ENCODE assay signal across 8 cellular contexts in the genomic region with DNA sequence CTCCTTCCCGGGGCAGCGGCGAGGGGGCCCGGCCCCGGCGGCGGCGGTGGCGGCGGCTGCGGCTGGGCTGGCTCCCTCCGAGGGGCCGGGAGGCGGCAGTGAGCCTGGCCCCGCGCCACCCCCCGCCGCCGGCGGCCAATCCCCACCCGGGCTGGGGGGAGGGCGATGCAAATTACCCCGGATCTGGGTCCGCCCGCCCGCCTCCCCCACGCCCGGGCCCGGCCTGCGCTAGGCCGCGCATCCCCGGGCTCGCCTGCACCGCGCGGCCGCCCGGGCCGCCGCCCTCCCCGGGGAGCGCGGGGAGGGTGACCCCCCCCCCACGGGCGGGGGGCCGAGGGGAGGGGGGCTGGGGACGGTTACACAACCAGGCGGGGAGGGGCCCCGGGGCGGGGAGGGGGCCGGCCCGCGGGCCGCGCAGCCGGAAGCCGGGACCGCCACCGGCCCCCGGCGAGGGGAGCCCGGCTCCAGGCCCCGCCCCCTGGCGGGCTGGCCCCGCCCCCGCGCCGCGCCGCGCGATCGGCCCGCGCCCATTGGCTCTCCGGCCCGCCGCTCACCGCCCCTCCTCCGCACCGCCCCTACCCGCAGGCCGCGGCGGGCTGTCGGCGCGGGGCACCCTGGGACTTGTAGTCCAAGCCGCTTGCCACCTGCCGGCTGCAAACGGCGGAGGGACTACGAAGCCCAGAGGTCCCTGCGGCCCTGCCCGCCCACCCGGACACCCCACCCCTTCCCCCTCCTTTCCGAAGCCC. TPM values are rescaled to one million over a fixed set of nuclear protein-coding genes. Genes with fewer than 3 reads are reported as not detected.
A peak's percentile ranks its signal among the peaks of the same experiment; 100 is the strongest.
DNase-seq lines count a peak whose midpoint lies in the region; ATAC-seq, FAIRE-seq and TF ChIP-seq lines count a peak whose summit lies in the region.

No MANE protein-coding gene starts in this region.

- DNase-seq in Calu3, result peak; percentile 95
- DNase-seq in NOMO-1 treated with dmso at 0.1 percent for 144 hours (lab: John Stamatoyannopoulos, UW; ENCODE audit: unreplicated experiment), result peak; percentile 92
- DNase-seq in activated CD8-positive, alpha-beta memory T cell treated with anti-CD3 and anti-CD28 coated beads, Interleukin-2, amount 50 U/mL, for 24 hours (ENCODE audit: extremely low read depth), result peak; percentile 81
- DNase-seq in H1 (ENCODE audit: low read depth in 1 of 2, low spot score in 2 of 2), result peak; percentile 96 to 97
- peak; percentile 94 for DNase-seq in midbrain (lab: John Stamatoyannopoulos, UW)
- peak; percentile 84 to 94 for DNase-seq in stimulated activated CD8-positive, alpha-beta memory T cell treated with anti-CD3 and anti-CD28 coated beads, Interleukin-4, amount 100 ng/mL, for 1 hour (ENCODE audit: low read depth in 2 of 2, low spot score in 1 of 2)

- H3K9me3 ChIP-seq in HUES48 (ENCODE audit: control insufficient read depth, insufficient read depth, low read length) (no peaks in the 10 kb centered on the region), H1 (ENCODE audit: insufficient read depth in 2 of 2, low read depth in 1 of 2, low read length in 1 of 2) (no peaks in the 10 kb centered on the region)

- CTCF ChIA-PET in Calu3 (lab: Charles Lee), result no interaction called here
- CTCF ChIA-PET in H1 (lab: Charles Lee; ENCODE audit: partially characterized antibody), result interaction anchor here (0.6 to 1.0 kb wide), 2 partner anchors 8 to 185 kb away, joined by 3 read pairs; a partner anchor contains a TSS

- H3K18ac ChIP-seq in H1 (ENCODE audit: extremely low read depth, low read length), result no peak overlapping the region

- H3K36me3 Mint-ChIP-seq in Calu3 (ENCODE audit: insufficient read depth, unreplicated experiment), result peaks cover 55% of the 10 kb centered on the region

- peaks cover 22% of the 10 kb centered on the region for H3K4me1 ChIP-seq in HUES48 (ENCODE audit: control insufficient read depth, insufficient read depth, low read length)
- peaks cover 0 to 31% (median 17%) of the 10 kb centered on the region in 4 experiments; a peak in 6 of 7 replicates for H3K4me1 ChIP-seq in H1 (replicated peaks in 1 of 4; ENCODE audit: control insufficient read depth in 3 of 4, insufficient read depth in 4 of 4, low read length in 3 of 4)

- H4K8ac ChIP-seq in H1 (ENCODE audit: extremely low read depth, insufficient read depth, low read length), result no peak overlapping the region

- TF ChIP-seq EP300 in H1 (IDR thresholded peaks at IDR 0.05; ENCODE audit: borderline replicate concordance in 1 of 2, low read depth in 2 of 2, low read length in 2 of 2), result no peak

- no peak overlapping the region for H3K14ac ChIP-seq in H1 (ENCODE audit: insufficient read length)

- no peak for FAIRE-seq in H1 (lab: Jason Lieb, UNC)

- peaks cover 23 to 28% of the 10 kb centered on the region in 2 experiments for H4K20me1 ChIP-seq in H1 (replicated peaks in 1 of 2; ENCODE audit: control insufficient read depth in 1 of 2, insufficient read depth in 2 of 2, low read length in 2 of 2)

- H3K4me3 ChIP-seq in HUES48 (ENCODE audit: low read depth, low read length) (peak overlapping the region; percentile 62; the same call in 1 of the 2 replicates), H1 (ENCODE audit: extremely low read depth in 1 of 4, insufficient read depth in 2 of 4, low read depth in 3 of 4, low read length in 4 of 4) (peak overlapping the region in 2 of 4 experiments; percentile 83 to 93; a peak in 3 of 8 replicates)

- H3K79me1 ChIP-seq in H1 (ENCODE audit: low read depth, low read length), result peaks cover 8% of the 10 kb centered on the region

- peaks cover 19 to 44% of the 10 kb centered on the region in 2 experiments; a peak in 3 of 4 replicates for H3K79me2 ChIP-seq in H1 (ENCODE audit: control insufficient read depth in 1 of 2, insufficient read depth in 2 of 2, low read length in 2 of 2)

- H3K9ac ChIP-seq in HUES48 (ENCODE audit: low read depth, low read length) (no peak overlapping the region), H1 (replicated peaks in 1 of 4; ENCODE audit: extremely low read depth in 1 of 4, low read depth in 3 of 4, low read length in 3 of 4) (peak overlapping the region in 2 of 4 experiments; percentile 67 to 88; a peak in 3 of 7 replicates)

- no peak overlapping the region for H3K56ac ChIP-seq in H1 (replicated peaks; ENCODE audit: insufficient read length, low read depth, low read length)

- no peak overlapping the region for H2BK120ac ChIP-seq in H1 (replicated peaks; ENCODE audit: low read depth, low read length)

- peak overlapping the region in 1 of 2 experiments; percentile 59; a peak in 2 of 4 replicates for H3K4me2 ChIP-seq in H1 (ENCODE audit: insufficient read depth in 1 of 2, low read depth in 2 of 2, low read length in 2 of 2)

- peak; percentile 81 for ATAC-seq in GM21423 (IDR thresholded peaks at IDR 0.05; ENCODE audit: unreplicated experiment)

- no peak overlapping the region for H2BK5ac ChIP-seq in H1 (ENCODE audit: low read depth, low read length)

- H3K27ac Mint-ChIP-seq in Calu3 (ENCODE audit: unreplicated experiment), result no peak overlapping the region

- peak overlapping the region; percentile 65 for H3K4me3 Mint-ChIP-seq in Calu3 (ENCODE audit: low read depth, unreplicated experiment)

- H4K91ac ChIP-seq in H1 (replicated peaks; ENCODE audit: insufficient read length, low read length), result no peak overlapping the region

- no CpG with 5 or more reads among the region's 98 CpGs for WGBS in H1 (ENCODE audit: extremely low coverage in 1 of 2, insufficient coverage in 1 of 2, insufficient read length in 1 of 2, insufficient replicate concordance in 2 of 2, low coverage in 1 of 2, low lambda C conversion rate in 2 of 2, missing lambda C conversion rate in 1 of 2), 2 experiments

- H3K36me3 ChIP-seq in HUES48 (ENCODE audit: control insufficient read depth, insufficient read depth, low read length) (peaks cover 3% of the 10 kb centered on the region; the same call in 1 of the 2 replicates), H1 (ENCODE audit: control insufficient read depth in 2 of 4, insufficient read depth in 4 of 4, low read length in 3 of 4) (no peaks in the 10 kb centered on the region)

- H2BK20ac ChIP-seq in H1 (ENCODE audit: low read length), result no peak overlapping the region

- H3K27me3 ChIP-seq in HUES48 (ENCODE audit: control insufficient read depth, insufficient read depth, low read length), result peaks cover 22% of the 10 kb centered on the region
- peaks cover 10 to 24% (median 22%) of the 10 kb centered on the region in 4 experiments for H3K27me3 ChIP-seq in H1 (replicated peaks in 1 of 4; ENCODE audit: control insufficient read depth in 3 of 4, extremely low read depth in 1 of 4, insufficient read depth in 3 of 4, low read length in 3 of 4)

- peak overlapping the region; percentile 73 for H3K27ac ChIP-seq in HUES48 (ENCODE audit: low read depth, low read length)
- H3K27ac ChIP-seq in H1 (ENCODE audit: low read depth, low read length), result no peak overlapping the region; the same call in 1 of the 2 replicates

- BruUV-seq in Calu3 (replicated peaks; lab: Mats Ljungman, UMichigan), result no TSS peak

- no peaks in the 10 kb centered on the region for H3K9me3 Mint-ChIP-seq in Calu3 (ENCODE audit: low read depth, unreplicated experiment)

- TF ChIP-seq RAD21 in H1 (IDR thresholded peaks at IDR 0.05 in 1 of 2, conservative IDR thresholded peaks at IDR 0.05 in 1 of 2; ENCODE audit: low read depth in 2 of 2, low read length in 2 of 2), result no peak

- no peak overlapping the region for H3K23ac ChIP-seq in H1 (ENCODE audit: insufficient read length)

- no peaks in the 10 kb centered on the region for H3K27me3 Mint-ChIP-seq in Calu3 (ENCODE audit: unreplicated experiment)

- no peak overlapping the region for H4K5ac ChIP-seq in H1 (ENCODE audit: insufficient read length, low read depth, low read length)

- no peak overlapping the region for H2AK5ac ChIP-seq in H1 (ENCODE audit: low read depth, low read length)

- no peaks in the 10 kb centered on the region for H3K4me1 Mint-ChIP-seq in Calu3 (ENCODE audit: low read depth, unreplicated experiment)

- no peak overlapping the region for H2BK12ac ChIP-seq in H1 (ENCODE audit: low read depth, low read length)

- H3K23me2 ChIP-seq in H1 (ENCODE audit: low read depth, low read length), result peaks cover 6% of the 10 kb centered on the region; the same call in 1 of the 2 replicates

- POLR2A ChIA-PET in H1 (lab: Charles Lee; ENCODE audit: partially characterized antibody), result interaction anchor here (0.6 to 2.4 kb wide), 5 partner anchors 8 to 81 kb away, joined by 3 to 8 read pairs (median 4); a partner anchor contains a TSS

- TF ChIP-seq CTCF in Calu3 (IDR thresholded peaks at IDR 0.05; ENCODE audit: unreplicated experiment) (no peak), H1 (IDR thresholded peaks at IDR 0.05; ENCODE audit: control extremely low read depth in 1 of 3, insufficient read depth in 1 of 3, low read depth in 1 of 3, low read length in 3 of 3) (no peak)

- no peak overlapping the region for H3K4ac ChIP-seq in H1 (replicated peaks; ENCODE audit: insufficient read length, low read depth, low read length)

- H2BK15ac ChIP-seq in H1 (ENCODE audit: low read length), result no peak overlapping the region

- H2AFZ ChIP-seq in H1 (ENCODE audit: low read length), result no peak overlapping the region

- TF ChIP-seq POLR2A in H1 (IDR thresholded peaks at IDR 0.05; ENCODE audit: control extremely low read depth in 1 of 2, low read depth in 2 of 2, low read length in 2 of 2), result no peak

- intact Hi-C loops in Calu3 (cut with micrococcal nuclease; ENCODE audit: unreplicated experiment), result no loop called here

RNA-seq across cellular contexts. Expression of a gene that starts 1.1 kb away (rescaled TPM):
- 38.0 and 44.7 TPM in 2 replicates for total RNA-seq in Calu3 (2022)
- total RNA-seq in H1 (2021; fragmentation: NEBNext Ultra II Directional; extraction: Animal tissue kit (Norgen Biotek cat#: 25700)), result 16.6 and 17.8 TPM in 2 replicates
- polyA plus RNA-seq in H1 (2011; rRNA removed), result 5.6 and 9.1 TPM in 2 replicates
- 5.6 TPM for polyA plus RNA-seq in H1 (2011; cell fraction: cytosol; rRNA removed)
- polyA plus RNA-seq in H1 (2011; cell fraction: nucleus; rRNA removed), result 19.7 TPM
- 5.4 to 9.5 TPM (median 8.5 TPM) in 4 replicates for polyA plus RNA-seq in H1 (2012, experiment 1 of 2)
- 4.5 TPM for polyA plus RNA-seq in H1 (2012, experiment 2 of 2)
- polyA plus RNA-seq in H1 (2013, experiment 1 of 2), result 17.9 TPM
- 15.8 TPM for polyA plus RNA-seq in H1 (2013, experiment 2 of 2)
- polyA minus RNA-seq in H1 (2011; rRNA and poly(A)+ RNA removed), result 3.1 and 3.5 TPM in 2 replicates
- 9.5 TPM for polyA minus RNA-seq in H1 (2011; cell fraction: cytosol; rRNA and poly(A)+ RNA removed)
- polyA minus RNA-seq in H1 (2011; cell fraction: nucleus; rRNA and poly(A)+ RNA removed), result 14.4 TPM

RNA-seq across cellular contexts. Expression of a gene that starts 58.1 kb away (rescaled TPM):
- total RNA-seq in Calu3 (2022), result 29.3 and 35.7 TPM in 2 replicates
- 41.4 and 51.4 TPM in 2 replicates for total RNA-seq in H1 (2021; fragmentation: NEBNext Ultra II Directional; extraction: Animal tissue kit (Norgen Biotek cat#: 25700))
- 30.2 and 50.9 TPM in 2 replicates for polyA plus RNA-seq in H1 (2011; rRNA removed)
- polyA plus RNA-seq in H1 (2011; cell fraction: cytosol; rRNA removed), result 20.8 TPM
- polyA plus RNA-seq in H1 (2011; cell fraction: nucleus; rRNA removed), result 63.1 TPM
- polyA plus RNA-seq in H1 (2012, experiment 1 of 2), result 38.4 to 43.8 TPM (median 41.8 TPM) in 4 replicates
- polyA plus RNA-seq in H1 (2012, experiment 2 of 2), result 41.0 TPM
- 50.9 TPM for polyA plus RNA-seq in H1 (2013, experiment 1 of 2)
- polyA plus RNA-seq in H1 (2013, experiment 2 of 2), result 51.6 TPM
- polyA minus RNA-seq in H1 (2011; rRNA and poly(A)+ RNA removed), result 15.1 and 22.0 TPM in 2 replicates
- 18.9 TPM for polyA minus RNA-seq in H1 (2011; cell fraction: cytosol; rRNA and poly(A)+ RNA removed)
- polyA minus RNA-seq in H1 (2011; cell fraction: nucleus; rRNA and poly(A)+ RNA removed), result 25.7 TPM

RNA-seq across cellular contexts. Expression of a gene that starts 58.3 kb away (rescaled TPM):
- total RNA-seq in Calu3 (2022), result 113 and 114 TPM in 2 replicates
- total RNA-seq in H1 (2021; fragmentation: NEBNext Ultra II Directional; extraction: Animal tissue kit (Norgen Biotek cat#: 25700)), result 161 and 162 TPM in 2 replicates
- 111 and 194 TPM in 2 replicates for polyA plus RNA-seq in H1 (2011; rRNA removed)
- 126 TPM for polyA plus RNA-seq in H1 (2011; cell fraction: cytosol; rRNA removed)
- polyA plus RNA-seq in H1 (2011; cell fraction: nucleus; rRNA removed), result 193 TPM
- 112 to 185 TPM (median 178 TPM) in 4 replicates for polyA plus RNA-seq in H1 (2012, experiment 1 of 2)
- 196 TPM for polyA plus RNA-seq in H1 (2012, experiment 2 of 2)
- polyA plus RNA-seq in H1 (2013, experiment 1 of 2), result 112 TPM
- 109 TPM for polyA plus RNA-seq in H1 (2013, experiment 2 of 2)
- 37.2 and 48.1 TPM in 2 replicates for polyA minus RNA-seq in H1 (2011; rRNA and poly(A)+ RNA removed)
- 84.9 TPM for polyA minus RNA-seq in H1 (2011; cell fraction: cytosol; rRNA and poly(A)+ RNA removed)
- 58.1 TPM for polyA minus RNA-seq in H1 (2011; cell fraction: nucleus; rRNA and poly(A)+ RNA removed)
